In the genomic region with DNA sequence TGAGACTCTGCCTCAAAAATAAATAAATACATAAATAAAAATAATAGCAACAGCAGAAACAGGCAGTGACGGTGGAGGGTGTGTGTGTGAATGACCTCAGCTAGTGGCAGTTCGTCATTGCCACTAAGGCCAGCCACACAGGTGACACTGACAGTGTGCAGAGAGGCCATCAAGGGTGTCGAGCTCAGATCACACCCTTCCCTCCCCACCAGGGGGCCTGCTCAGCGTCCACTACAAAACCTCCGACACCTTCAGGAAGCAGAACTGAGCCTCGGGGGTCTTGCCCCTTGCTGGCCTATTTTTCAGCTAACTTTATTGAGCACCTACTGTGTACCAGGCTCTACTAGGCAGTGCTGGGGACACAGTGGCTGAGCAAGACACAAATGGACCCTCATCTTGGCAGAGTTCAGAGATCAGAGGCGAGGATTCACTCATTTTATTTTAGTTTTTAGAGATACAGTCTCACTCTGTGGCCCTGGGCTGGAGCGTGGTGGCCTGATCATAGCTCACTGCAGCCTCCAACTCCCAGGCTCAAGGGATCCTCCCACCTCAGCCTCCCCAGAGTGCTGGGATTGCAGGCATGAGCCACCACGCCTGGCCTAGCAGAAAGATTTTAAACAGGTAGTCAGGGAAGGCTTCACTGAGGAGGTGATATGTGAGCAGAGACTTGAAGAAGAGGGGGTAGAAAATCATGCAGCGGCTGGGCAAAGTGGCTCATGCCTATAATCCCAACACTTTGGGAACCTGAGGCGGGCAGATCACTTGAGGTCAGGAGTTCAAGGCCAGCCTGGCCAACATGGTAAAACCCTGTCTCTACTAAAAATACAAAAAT, we compare ENCODE assay signal across 1 cellular context.
TF ChIP-seq lines count a peak whose summit lies in the region.

No MANE protein-coding gene starts in this region.

TF ChIP-seq in HepG2, 621 proteins besides CTCF, POLR2A, EP300 and RAD21 (continued from another document and continues in another):
- TF ChIP-seq ZNF510 (CRISPR knock-in tag; IDR thresholded peaks at IDR 0.05; ENCODE audit: low read depth) (no peak), CEBPB (IDR thresholded peaks at IDR 0.05; ENCODE audit: borderline replicate concordance, low read depth, low read length) (no peak), ZFP82 (CRISPR knock-in tag; IDR thresholded peaks at IDR 0.05; ENCODE audit: borderline replicate concordance) (no peak), ZNF33B (CRISPR knock-in tag; IDR thresholded peaks at IDR 0.05) (no peak), HMG20B (CRISPR knock-in tag; conservative IDR thresholded peaks at IDR 0.05) (no peak), IRF2 (CRISPR knock-in tag; IDR thresholded peaks at IDR 0.05) (0 out of 2 replicates have a peak, but pooled peaks have one; percentile 30), YEATS2 (CRISPR knock-in tag; IDR thresholded peaks at IDR 0.05; ENCODE audit: borderline replicate concordance) (no peak), ZSCAN29 (CRISPR knock-in tag; conservative IDR thresholded peaks at IDR 0.05) (no peak), ZNF432 (CRISPR knock-in tag; IDR thresholded peaks at IDR 0.05; ENCODE audit: borderline replicate concordance) (no peak), ZNF205 (CRISPR knock-in tag; IDR thresholded peaks at IDR 0.05) (0 out of 2 replicates have a peak, but pooled peaks have one; percentile 48), SP140L (CRISPR knock-in tag; IDR thresholded peaks at IDR 0.05; ENCODE audit: borderline replicate concordance) (no peak), KLF16 (CRISPR knock-in tag; IDR thresholded peaks at IDR 0.05) (peak in 1 of 2 experiments; percentile 65; a peak in 1 of 4 replicates), ZNF816 (CRISPR knock-in tag; IDR thresholded peaks at IDR 0.05; ENCODE audit: borderline replicate concordance) (no peak), NCOA1 (CRISPR knock-in tag; IDR thresholded peaks at IDR 0.05) (no peak), IKZF5 (CRISPR knock-in tag; IDR thresholded peaks at IDR 0.05) (no peak), GABPB1 (CRISPR knock-in tag; IDR thresholded peaks at IDR 0.05) (no peak), ZNF570 (CRISPR knock-in tag; IDR thresholded peaks at IDR 0.05; ENCODE audit: borderline replicate concordance) (no peak), ZFX (CRISPR knock-in tag; IDR thresholded peaks at IDR 0.05; ENCODE audit: low read depth) (no peak; the same call in 1 of the 2 replicates), KDM5A (IDR thresholded peaks at IDR 0.05; ENCODE audit: borderline replicate concordance, low read length) (no peak), HOXA5 (CRISPR knock-in tag; IDR thresholded peaks at IDR 0.05) (no peak), NR2F2 (IDR thresholded peaks at IDR 0.05; ENCODE audit: borderline replicate concordance, low read depth) (no peak), PAX8 (CRISPR knock-in tag; IDR thresholded peaks at IDR 0.05; ENCODE audit: borderline replicate concordance) (no peak), MAFK (conservative IDR thresholded peaks at IDR 0.05 in 1 of 2, IDR thresholded peaks at IDR 0.05 in 1 of 2; ENCODE audit: low read length in 2 of 2) (no peak), PBX3 (CRISPR knock-in tag; IDR thresholded peaks at IDR 0.05; ENCODE audit: borderline replicate concordance) (no peak), ZNF597 (CRISPR knock-in tag; IDR thresholded peaks at IDR 0.05) (no peak), SYNCRIP (IDR thresholded peaks at IDR 0.05; ENCODE audit: insufficient read depth, low read depth, low read length) (no peak), ZNF260 (CRISPR knock-in tag; IDR thresholded peaks at IDR 0.05; ENCODE audit: borderline replicate concordance, low read depth) (no peak), SETDB1 (CRISPR knock-in tag; IDR thresholded peaks at IDR 0.05; ENCODE audit: borderline replicate concordance) (no peak), FOXK2 (IDR thresholded peaks at IDR 0.05) (no peak), NFYB (CRISPR knock-in tag; IDR thresholded peaks at IDR 0.05) (no peak), SAP130 (CRISPR knock-in tag; IDR thresholded peaks at IDR 0.05; ENCODE audit: low read depth) (peak; percentile 50; the same call in 1 of the 2 replicates), FOXM1 (CRISPR knock-in tag; IDR thresholded peaks at IDR 0.05) (no peak), ZBTB7A (CRISPR knock-in tag; IDR thresholded peaks at IDR 0.05) (peak; percentile 31; the same call in 1 of the 2 replicates), MNT (IDR thresholded peaks at IDR 0.05) (no peak), MTA1 (CRISPR knock-in tag; IDR thresholded peaks at IDR 0.05; ENCODE audit: borderline replicate concordance) (0 out of 2 replicates have a peak, but pooled peaks have one; percentile 39), HOXA7 (CRISPR knock-in tag; IDR thresholded peaks at IDR 0.05) (no peak), TEAD3 (CRISPR knock-in tag; optimal IDR thresholded peaks at IDR 0.05; ENCODE audit: borderline replicate concordance) (no peak), ADNP (CRISPR knock-in tag; IDR thresholded peaks at IDR 0.05) (0 out of 2 replicates have a peak, but pooled peaks have one; percentile 7), XRCC5 (optimal IDR thresholded peaks at IDR 0.05; ENCODE audit: low read length) (peak; percentile 62), POLR2G (IDR thresholded peaks at IDR 0.05; ENCODE audit: low read depth, low read length) (no peak), RELA (CRISPR knock-in tag; IDR thresholded peaks at IDR 0.05) (no peak), ZNF44 (CRISPR knock-in tag; IDR thresholded peaks at IDR 0.05) (no peak), MAX (IDR thresholded peaks at IDR 0.05) (peak; percentile 16; the same call in 1 of the 2 replicates), GATAD2A (CRISPR knock-in tag; IDR thresholded peaks at IDR 0.05) (peak; percentile 73), KMT2A (CRISPR knock-in tag; IDR thresholded peaks at IDR 0.05) (no peak), MED1 (CRISPR knock-in tag; IDR thresholded peaks at IDR 0.05) (no peak), RFX1 (IDR thresholded peaks at IDR 0.05) (no peak), MAFG (CRISPR knock-in tag; IDR thresholded peaks at IDR 0.05) (no peak), SKI (IDR thresholded peaks at IDR 0.05; ENCODE audit: partially characterized antibody) (no peak), ZNF781 (CRISPR knock-in tag; IDR thresholded peaks at IDR 0.05; ENCODE audit: borderline replicate concordance, not compliant biosample characterization) (no peak), ZNF850 (CRISPR knock-in tag; conservative IDR thresholded peaks at IDR 0.05) (no peak), MTF1 (CRISPR knock-in tag; IDR thresholded peaks at IDR 0.05) (no peak)
- TF ChIP-seq, protein P1, sequence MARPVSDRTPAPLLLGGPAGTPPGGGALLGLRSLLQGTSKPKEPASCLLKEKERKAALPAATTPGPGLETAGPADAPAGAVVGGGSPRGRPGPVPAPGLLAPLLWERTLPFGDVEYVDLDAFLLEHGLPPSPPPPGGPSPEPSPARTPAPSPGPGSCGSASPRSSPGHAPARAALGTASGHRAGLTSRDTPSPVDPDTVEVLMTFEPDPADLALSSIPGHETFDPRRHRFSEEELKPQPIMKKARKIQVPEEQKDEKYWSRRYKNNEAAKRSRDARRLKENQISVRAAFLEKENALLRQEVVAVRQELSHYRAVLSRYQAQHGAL (CRISPR knock-in tag; IDR thresholded peaks at IDR 0.05; ENCODE audit: not compliant biosample characterization) = no peak
- TF ChIP-seq, protein P2, sequence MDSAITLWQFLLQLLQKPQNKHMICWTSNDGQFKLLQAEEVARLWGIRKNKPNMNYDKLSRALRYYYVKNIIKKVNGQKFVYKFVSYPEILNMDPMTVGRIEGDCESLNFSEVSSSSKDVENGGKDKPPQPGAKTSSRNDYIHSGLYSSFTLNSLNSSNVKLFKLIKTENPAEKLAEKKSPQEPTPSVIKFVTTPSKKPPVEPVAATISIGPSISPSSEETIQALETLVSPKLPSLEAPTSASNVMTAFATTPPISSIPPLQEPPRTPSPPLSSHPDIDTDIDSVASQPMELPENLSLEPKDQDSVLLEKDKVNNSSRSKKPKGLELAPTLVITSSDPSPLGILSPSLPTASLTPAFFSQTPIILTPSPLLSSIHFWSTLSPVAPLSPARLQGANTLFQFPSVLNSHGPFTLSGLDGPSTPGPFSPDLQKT (CRISPR knock-in tag; IDR thresholded peaks at IDR 0.05; ENCODE audit: borderline replicate concordance) = no peak
- TF ChIP-seq, protein P3, sequence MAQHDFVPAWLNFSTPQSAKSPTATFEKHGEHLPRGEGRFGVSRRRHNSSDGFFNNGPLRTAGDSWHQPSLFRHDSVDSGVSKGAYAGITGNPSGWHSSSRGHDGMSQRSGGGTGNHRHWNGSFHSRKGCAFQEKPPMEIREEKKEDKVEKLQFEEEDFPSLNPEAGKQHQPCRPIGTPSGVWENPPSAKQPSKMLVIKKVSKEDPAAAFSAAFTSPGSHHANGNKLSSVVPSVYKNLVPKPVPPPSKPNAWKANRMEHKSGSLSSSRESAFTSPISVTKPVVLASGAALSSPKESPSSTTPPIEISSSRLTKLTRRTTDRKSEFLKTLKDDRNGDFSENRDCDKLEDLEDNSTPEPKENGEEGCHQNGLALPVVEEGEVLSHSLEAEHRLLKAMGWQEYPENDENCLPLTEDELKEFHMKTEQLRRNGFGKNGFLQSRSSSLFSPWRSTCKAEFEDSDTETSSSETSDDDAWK (CRISPR knock-in tag; IDR thresholded peaks at IDR 0.05) = no peak
- TF ChIP-seq, protein P4, sequence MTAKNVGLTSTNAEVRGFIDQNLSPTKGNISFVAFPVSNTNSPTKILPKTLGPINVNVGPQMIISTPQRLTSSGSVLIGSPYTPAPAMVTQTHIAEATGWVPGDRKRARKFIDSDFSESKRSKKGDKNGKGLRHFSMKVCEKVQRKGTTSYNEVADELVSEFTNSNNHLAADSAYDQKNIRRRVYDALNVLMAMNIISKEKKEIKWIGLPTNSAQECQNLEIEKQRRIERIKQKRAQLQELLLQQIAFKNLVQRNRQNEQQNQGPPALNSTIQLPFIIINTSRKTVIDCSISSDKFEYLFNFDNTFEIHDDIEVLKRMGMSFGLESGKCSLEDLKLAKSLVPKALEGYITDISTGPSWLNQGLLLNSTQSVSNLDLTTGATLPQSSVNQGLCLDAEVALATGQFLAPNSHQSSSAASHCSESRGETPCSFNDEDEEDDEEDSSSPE (CRISPR knock-in tag; IDR thresholded peaks at IDR 0.05) = no peak
- TF ChIP-seq, protein P5, sequence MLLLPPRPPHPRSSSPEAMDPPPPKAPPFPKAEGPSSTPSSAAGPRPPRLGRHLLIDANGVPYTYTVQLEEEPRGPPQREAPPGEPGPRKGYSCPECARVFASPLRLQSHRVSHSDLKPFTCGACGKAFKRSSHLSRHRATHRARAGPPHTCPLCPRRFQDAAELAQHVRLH (CRISPR knock-in tag; IDR thresholded peaks at IDR 0.05; ENCODE audit: borderline replicate concordance, low read depth) = no peak; the same call in 1 of the 2 replicates
- TF ChIP-seq, protein P6, sequence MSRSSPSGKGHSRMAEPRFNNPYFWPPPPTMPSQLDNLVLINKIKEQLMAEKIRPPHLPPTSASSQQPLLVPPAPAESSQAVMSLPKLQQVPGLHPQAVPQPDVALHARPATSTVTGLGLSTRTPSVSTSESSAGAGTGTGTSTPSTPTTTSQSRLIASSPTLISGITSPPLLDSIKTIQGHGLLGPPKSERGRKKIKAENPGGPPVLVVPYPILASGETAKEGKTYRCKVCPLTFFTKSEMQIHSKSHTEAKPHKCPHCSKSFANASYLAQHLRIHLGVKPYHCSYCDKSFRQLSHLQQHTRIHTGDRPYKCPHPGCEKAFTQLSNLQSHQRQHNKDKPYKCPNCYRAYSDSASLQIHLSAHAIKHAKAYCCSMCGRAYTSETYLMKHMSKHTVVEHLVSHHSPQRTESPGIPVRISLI (CRISPR knock-in tag; IDR thresholded peaks at IDR 0.05; ENCODE audit: borderline replicate concordance) = no peak
